ENCODE assay signal across 8 cellular contexts in the genomic region with DNA sequence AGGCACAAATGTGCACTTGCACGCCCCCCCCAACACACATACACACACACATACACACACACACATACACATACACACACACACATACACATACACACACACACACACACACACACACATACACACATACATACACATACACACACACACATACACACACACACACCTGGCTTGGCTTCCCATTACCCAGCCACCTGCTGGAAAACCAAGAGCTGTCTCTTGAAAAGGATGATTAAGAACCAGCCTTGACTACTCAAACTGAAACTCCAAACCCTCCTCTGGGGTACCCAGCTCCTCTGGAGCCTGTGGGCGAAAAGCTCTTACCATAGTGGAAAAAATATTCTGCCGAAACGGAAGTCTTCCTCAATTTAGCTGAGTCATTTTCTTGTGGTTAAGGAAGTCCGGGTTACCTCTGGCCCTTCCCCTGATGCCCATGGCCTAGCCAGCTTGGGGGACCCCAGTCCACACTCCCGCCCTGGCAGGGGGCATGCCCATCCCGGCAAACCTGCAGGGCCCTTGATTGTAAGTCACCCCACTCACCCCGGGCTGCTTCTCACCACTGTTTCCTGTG. TPM values are rescaled to one million over a fixed set of nuclear protein-coding genes. Genes with fewer than 3 reads are reported as not detected.
DNase-seq lines count a peak whose midpoint lies in the region; ATAC-seq and TF ChIP-seq lines count a peak whose summit lies in the region.

No MANE protein-coding gene starts in this region.

- no peaks in the 10 kb centered on the region for H3K27me3 Mint-ChIP-seq in activated T-helper 17 cell treated with anti-CD3 and anti-CD28 coated beads, Interleukin-2, amount 50 U/mL, for 72 hours
- H3K27me3 Mint-ChIP-seq in stimulated activated naive CD8-positive, alpha-beta T cell treated with anti-CD3 and anti-CD28 coated beads, Interleukin-15, amount 100 ng/mL, for 72 hours = peaks cover 42% of the 10 kb centered on the region
- peaks cover 12% of the 10 kb centered on the region for H3K27me3 Mint-ChIP-seq in osteocyte (ENCODE audit: unreplicated experiment)

- peak overlapping the region; percentile 16 for H3K27ac Mint-ChIP-seq in activated T-helper 17 cell treated with anti-CD3 and anti-CD28 coated beads, Interleukin-2, amount 50 U/mL, for 72 hours
- no peak overlapping the region for H3K27ac Mint-ChIP-seq in stimulated activated naive CD8-positive, alpha-beta T cell treated with anti-CD3 and anti-CD28 coated beads, Interleukin-15, amount 100 ng/mL, for 72 hours
- H3K27ac Mint-ChIP-seq in osteocyte (ENCODE audit: unreplicated experiment) = no peak overlapping the region

- TF ChIP-seq CTCF in osteocyte (IDR thresholded peaks at IDR 0.05) = no peak

- no peaks in the 10 kb centered on the region for H3K36me3 Mint-ChIP-seq in activated T-helper 17 cell treated with anti-CD3 and anti-CD28 coated beads, Interleukin-2, amount 50 U/mL, for 72 hours (ENCODE audit: low read depth)
- no peaks in the 10 kb centered on the region for H3K36me3 Mint-ChIP-seq in osteocyte (ENCODE audit: unreplicated experiment)

- DNase-seq in activated CD8-positive, alpha-beta memory T cell treated with anti-CD3 and anti-CD28 coated beads for 24 hours = peak; percentile 81
- no peak for DNase-seq in activated CD8-positive, alpha-beta memory T cell treated with anti-CD3 and anti-CD28 coated beads, Interleukin-2, amount 50 U/mL, for 4 hours
- DNase-seq in stimulated activated naive CD8-positive, alpha-beta T cell treated with anti-CD3 and anti-CD28 coated beads, Interleukin-15, amount 100 ng/mL, for 72 hours = peak; percentile 53 to 73
- DNase-seq in NK-92 (lab: John Stamatoyannopoulos, UW; ENCODE audit: unreplicated experiment) = no peak
- DNase-seq in osteocyte (ENCODE audit: extremely low spot score, unreplicated experiment) = no peak
- no peak for DNase-seq in NCI-H2081 (lab: John Stamatoyannopoulos, UW)

- peaks cover 7% of the 10 kb centered on the region for H3K4me1 Mint-ChIP-seq in activated T-helper 17 cell treated with anti-CD3 and anti-CD28 coated beads, Interleukin-2, amount 50 U/mL, for 72 hours
- H3K4me1 Mint-ChIP-seq in stimulated activated naive CD8-positive, alpha-beta T cell treated with anti-CD3 and anti-CD28 coated beads, Interleukin-15, amount 100 ng/mL, for 72 hours = peaks cover 25% of the 10 kb centered on the region
- H3K4me1 Mint-ChIP-seq in osteocyte (ENCODE audit: unreplicated experiment) = no peaks in the 10 kb centered on the region

- H3K9me3 Mint-ChIP-seq in activated T-helper 17 cell treated with anti-CD3 and anti-CD28 coated beads, Interleukin-2, amount 50 U/mL, for 72 hours = no peaks in the 10 kb centered on the region
- no peaks in the 10 kb centered on the region for H3K9me3 Mint-ChIP-seq in stimulated activated naive CD8-positive, alpha-beta T cell treated with anti-CD3 and anti-CD28 coated beads, Interleukin-15, amount 100 ng/mL, for 72 hours
- no peaks in the 10 kb centered on the region for H3K9me3 Mint-ChIP-seq in osteocyte (ENCODE audit: unreplicated experiment)

- ATAC-seq in HG03108 (IDR thresholded peaks at IDR 0.05; ENCODE audit: unreplicated experiment) = peak; percentile 81
- ATAC-seq in activated T-helper 17 cell treated with anti-CD3 and anti-CD28 coated beads, Interleukin-2, amount 50 U/mL, for 72 hours (replicated peaks) = peak; percentile 97
- ATAC-seq in stimulated activated naive CD8-positive, alpha-beta T cell treated with anti-CD3 and anti-CD28 coated beads, Interleukin-15, amount 100 ng/mL, for 72 hours = peak; percentile 94

- peak overlapping the region; percentile 2 for H3K4me3 Mint-ChIP-seq in activated T-helper 17 cell treated with anti-CD3 and anti-CD28 coated beads, Interleukin-2, amount 50 U/mL, for 72 hours
- H3K4me3 Mint-ChIP-seq in stimulated activated naive CD8-positive, alpha-beta T cell treated with anti-CD3 and anti-CD28 coated beads, Interleukin-15, amount 100 ng/mL, for 72 hours = no peak overlapping the region
- no peak overlapping the region for H3K4me3 Mint-ChIP-seq in osteocyte (ENCODE audit: unreplicated experiment)

RNA-seq across cellular contexts. Expression of gene CEBPA, which starts 21.9 kb away (rescaled TPM):
- total RNA-seq in activated T-helper 17 cell treated with anti-CD3 and anti-CD28 coated beads, Interleukin-2, amount 50 U/mL, for 72 hours = under 1 TPM; 0.21 to 0.26 TPM
- 0.86 and 1.4 TPM in 2 replicates for total RNA-seq in osteocyte

RNA-seq across cellular contexts. Expression of gene SLC7A10, which starts 54.8 kb away (rescaled TPM):
- not detected for total RNA-seq in activated T-helper 17 cell treated with anti-CD3 and anti-CD28 coated beads, Interleukin-2, amount 50 U/mL, for 72 hours
- total RNA-seq in osteocyte = not detected in 2 replicates

Comparison
In these comparisons a context has a peak if more than half of its experiments do, and no peak if none do; other contexts are left out.
1. DNase-seq: peak in activated CD8-positive, alpha-beta memory T cell treated with anti-CD3 and anti-CD28 coated beads for 24 hours (single experiment) and stimulated activated naive CD8-positive, alpha-beta T cell treated with anti-CD3 and anti-CD28 coated beads, Interleukin-15, amount 100 ng/mL, for 72 hours (2 of 2); none in activated CD8-positive, alpha-beta memory T cell treated with anti-CD3 and anti-CD28 coated beads, Interleukin-2, amount 50 U/mL, for 4 hours (single experiment), NK-92 (single experiment), osteocyte (single experiment) and NCI-H2081 (0 of 2).
2. Peak in every context shown above with its lines, with median percentiles within 50 percentile points of each other: ATAC-seq.